28 cellular contexts compared by ENCODE assay signal in genomic region chr3:20250786-20251185, GRCh38.
"Had no signal": no experiment of that assay in that cellular context is flagged by ENCODE, and none has a peak within 500 bp of the region (broad histone marks: within the 10 kb centered on the region; RNA-seq: fewer than 3 reads in every experiment).

No MANE protein-coding gene starts in this region.

- H3K79me2 ChIP-seq: hepatocyte, parathyroid adenoma had no signal

- H3K4me2 ChIP-seq: hepatocyte had no signal

- H3K9me3 Mint-ChIP-seq: memory B cell; natural killer cell treated with Interleukin-12 subunit alpha and Interleukin-12 subunit beta and Interleukin-15 and Interleukin-18, amount 100 ng/mL, for 72 hours had no signal

- H3K27me3 ChIP-seq: colonic mucosa, esophagus muscularis mucosa, foreskin keratinocyte, gastroesophageal sphincter, heart left ventricle, hepatocyte, right lobe of liver, stomach, thyroid gland, vagina had no signal

- FAIRE-seq: endothelial cell of umbilical vein, kidney, small intestine had no signal

- H3K36me3 Mint-ChIP-seq: memory B cell; natural killer cell treated with Interleukin-12 subunit alpha and Interleukin-12 subunit beta and Interleukin-15 and Interleukin-18, amount 100 ng/mL, for 72 hours had no signal

- H3K27ac Mint-ChIP-seq: memory B cell; naive B cell; natural killer cell treated with Interleukin-12 subunit alpha and Interleukin-12 subunit beta and Interleukin-15 and Interleukin-18, amount 100 ng/mL, for 72 hours; progenitor cell of endocrine pancreas had no signal

- H3K27me3 Mint-ChIP-seq: memory B cell, naive B cell, progenitor cell of endocrine pancreas had no signal

- H3K9ac ChIP-seq: parathyroid adenoma had no signal

- H3K4me3 ChIP-seq: colonic mucosa, esophagus muscularis mucosa, gastroesophageal sphincter, heart left ventricle, hepatocyte, lung, right lobe of liver, stomach, thyroid gland, vagina had no signal

- H3K9me3 ChIP-seq: colonic mucosa, esophagus muscularis mucosa, gastroesophageal sphincter, right lobe of liver, stomach, thyroid gland, vagina had no signal

- H3K4me1 ChIP-seq: colonic mucosa, esophagus muscularis mucosa, foreskin keratinocyte, gastroesophageal sphincter, parathyroid adenoma, right lobe of liver, stomach, thyroid gland, vagina had no signal

- DNase-seq: colonic mucosa; dermis blood vessel endothelial cell; effector memory CD4-positive, alpha-beta T cell; foreskin keratinocyte; heart left ventricle; kidney; naive B cell; right lobe of liver; small intestine; stimulated activated CD4-positive, alpha-beta T cell treated with anti-CD3 and anti-CD28 coated beads, Interleukin-15, amount 100 ng/mL, for 24 hours; stimulated activated CD4-positive, alpha-beta T cell treated with anti-CD3 and anti-CD28 coated beads, Interleukin-4, amount 100 ng/mL, for 1 hour; stimulated activated CD8-positive, alpha-beta memory T cell treated with anti-CD3 and anti-CD28 coated beads, Interleukin-4, amount 100 ng/mL, for 48 hours; stimulated activated naive CD4-positive, alpha-beta T cell treated with Interleukin-2 at 50 U/mL for 16 hours; stomach; thyroid gland; trophoblast cell had no signal

- ATAC-seq: foreskin keratinocyte; gastroesophageal sphincter; heart left ventricle; left lobe of liver; natural killer cell treated with Interleukin-12 subunit alpha and Interleukin-12 subunit beta and Interleukin-15 and Interleukin-18, amount 100 ng/mL, for 72 hours; right lobe of liver had no signal

- H3K27ac ChIP-seq: colonic mucosa, esophagus muscularis mucosa, foreskin keratinocyte, gastroesophageal sphincter, heart left ventricle, hepatocyte, parathyroid adenoma, right lobe of liver, stomach, thyroid gland, vagina had no signal

- H3K4me3 Mint-ChIP-seq: memory B cell; naive B cell; natural killer cell treated with Interleukin-12 subunit alpha and Interleukin-12 subunit beta and Interleukin-15 and Interleukin-18, amount 100 ng/mL, for 72 hours; neural crest cell had no signal

- H3K36me3 ChIP-seq: colonic mucosa, esophagus muscularis mucosa, gastroesophageal sphincter, heart left ventricle, right lobe of liver, stomach, thyroid gland, vagina had no signal

- H2AFZ ChIP-seq: hepatocyte, parathyroid adenoma had no signal
